Comparison of ENCODE assay signal across 8 cellular contexts in the genomic region with DNA sequence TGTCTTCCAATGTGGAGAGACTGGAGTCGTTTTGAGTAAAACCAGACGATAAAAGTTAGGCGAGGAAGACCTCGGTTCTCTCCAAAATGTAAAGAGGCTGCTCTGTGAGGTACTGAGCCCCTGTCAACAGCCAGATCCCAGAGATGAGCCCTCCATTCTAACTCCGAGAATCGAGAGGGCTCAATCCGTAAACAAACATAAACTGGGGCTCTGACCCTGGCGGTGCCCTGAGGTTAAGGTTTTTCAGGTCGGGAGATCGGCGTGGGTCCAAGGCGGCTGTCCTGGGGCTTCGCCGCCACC. TPM values are rescaled to one million over a fixed set of nuclear protein-coding genes. Genes with fewer than 3 reads are reported as not detected.
DNase-seq lines count a peak whose midpoint lies in the region; ATAC-seq, FAIRE-seq and TF ChIP-seq lines count a peak whose summit lies in the region.

No MANE protein-coding gene starts in this region.

- H4K20me1 ChIP-seq in astrocyte (ENCODE audit: insufficient read depth, low read length), result peaks cover 5% of the 10 kb centered on the region

- H3K27me3 Mint-ChIP-seq in astrocyte (ENCODE audit: low read depth, unreplicated experiment), result no peaks in the 10 kb centered on the region

- CTCF ChIA-PET in BJ (lab: Yijun Ruan, JAX) (interaction anchor here (0.8 kb wide), 1 partner anchor 26 kb away, joined by 3 read pairs; no protein-coding TSS in a partner anchor), HEK293T (lab: Yijun Ruan, JAX) (no interaction called here)

- H3K27ac ChIP-seq in astrocyte (ENCODE audit: low read depth, low read length), result peak overlapping the region; percentile 74
- peak overlapping the region; percentile 80 to 85 for H3K27ac ChIP-seq in lung (ENCODE audit: low read depth in 1 of 2, low read length in 1 of 2)
- H3K27ac ChIP-seq in aorta (ENCODE audit: low read depth in 1 of 2, low read length in 2 of 2), result peak overlapping the region in 1 of 2 donors; percentile 39

- H3K4me2 ChIP-seq in astrocyte (ENCODE audit: low read length), result peak overlapping the region; percentile 94

- DNase-seq in BJ (ENCODE audit: low read depth) (no peak), HEK293T (ENCODE audit: extremely low spot score) (peak; percentile 9), astrocyte (ENCODE audit: low read depth) (no peak), lung (ENCODE audit: low spot score) (no peak), aorta (no peak), ACHN (no peak)
- DNase-seq in activated CD4-positive, alpha-beta T cell treated with anti-CD3 and anti-CD28 coated beads for 4 hours, result no peak

- peak overlapping the region; percentile 99 for H2AFZ ChIP-seq in astrocyte (ENCODE audit: low read depth, low read length)

- H3K4me3 Mint-ChIP-seq in astrocyte (ENCODE audit: unreplicated experiment), result peak overlapping the region; percentile 95

- H3K4me3 ChIP-seq in BJ (ENCODE audit: low read depth, low read length) (peak overlapping the region; percentile 81), astrocyte (ENCODE audit: insufficient read depth, low read depth, low read length) (peak overlapping the region; percentile 97), lung (peak overlapping the region; percentile 67), aorta (ENCODE audit: low read length in 2 of 2) (peak overlapping the region; percentile 7 to 86)

- peak overlapping the region; percentile 84 for H3K27ac Mint-ChIP-seq in astrocyte (ENCODE audit: unreplicated experiment)

- peak overlapping the region; percentile 91 for H3K9ac ChIP-seq in astrocyte (ENCODE audit: low read length)

- intact Hi-C loops in aorta (cut with DNase I), result loop anchor here in 1 of 2 donors (10.0 kb wide), 1 partner anchor 218 kb away; the partner anchor contains the start of gene EIF4A2

- H3K9me3 Mint-ChIP-seq in astrocyte (ENCODE audit: unreplicated experiment), result no peaks in the 10 kb centered on the region

- H3K4me1 Mint-ChIP-seq in astrocyte (ENCODE audit: low read depth, unreplicated experiment), result peaks cover 10% of the 10 kb centered on the region

- no peak for FAIRE-seq in astrocyte (lab: Jason Lieb, UNC)

- H3K27me3 ChIP-seq in BJ (ENCODE audit: control insufficient read depth, insufficient read depth, low read length) (no peaks in the 10 kb centered on the region), astrocyte (ENCODE audit: insufficient read depth, low read length) (no peaks in the 10 kb centered on the region), lung (ENCODE audit: control insufficient read depth, insufficient read depth) (no peaks in the 10 kb centered on the region), aorta (ENCODE audit: control insufficient read depth in 1 of 2, insufficient read depth in 2 of 2, low read length in 1 of 2) (no peaks in the 10 kb centered on the region)

- ATAC-seq in lung (ENCODE audit: insufficient read depth, low FRiP score) (no peak), aorta (ENCODE audit: low FRiP score) (no peak), GM18520 (IDR thresholded peaks at IDR 0.05; ENCODE audit: unreplicated experiment) (no peak)

- no peaks in the 10 kb centered on the region for H3K36me3 Mint-ChIP-seq in astrocyte (ENCODE audit: low read depth, unreplicated experiment)

- in situ Hi-C loops in ACHN (cut with HindIII; ENCODE audit: low pct_ligation_motif_present, low pct_unique_long_range_greater_than_20kb, low sequenced_read_pairs), result no loop called here

- peaks cover 47% of the 10 kb centered on the region for H3K79me2 ChIP-seq in astrocyte (ENCODE audit: insufficient read depth, low read length)

- POLR2A ChIA-PET in BJ (lab: Charles Lee), result no interaction called here
- POLR2A ChIA-PET in HEK293T (lab: Yijun Ruan, JAX), result interaction anchor here (1.0 kb wide), 2 partner anchors 25 to 47 kb away, joined by 3 read pairs; no protein-coding TSS in a partner anchor

- no peaks in the 10 kb centered on the region for H3K36me3 ChIP-seq in BJ (ENCODE audit: control insufficient read depth, insufficient read depth, low read length)
- H3K36me3 ChIP-seq in astrocyte (ENCODE audit: insufficient read depth, low read length), result peaks cover 4% of the 10 kb centered on the region
- H3K36me3 ChIP-seq in lung (ENCODE audit: control insufficient read depth in 2 of 2, insufficient read depth in 2 of 2, low read length in 2 of 2), result peaks cover 0 to 8% of the 10 kb centered on the region in 2 donors
- no peaks in the 10 kb centered on the region for H3K36me3 ChIP-seq in aorta (ENCODE audit: control insufficient read depth in 1 of 2, insufficient read depth in 2 of 2, low read length in 1 of 2)

- TF ChIP-seq CTCF in BJ (IDR thresholded peaks at IDR 0.05; ENCODE audit: insufficient read depth, low read depth, low read length), result no peak
- no peak for TF ChIP-seq CTCF in astrocyte (IDR thresholded peaks at IDR 0.05; ENCODE audit: insufficient read depth, low read depth, low read length)
- TF ChIP-seq CTCF in lung (IDR thresholded peaks at IDR 0.05; ENCODE audit: control extremely low read depth, extremely low read depth), result no peak

- H3K4me1 ChIP-seq in astrocyte (ENCODE audit: insufficient read depth, low read length) (peaks cover 23% of the 10 kb centered on the region), lung (ENCODE audit: control insufficient read depth in 2 of 2, insufficient read depth in 2 of 2, low read length in 2 of 2) (peaks cover 8 to 29% of the 10 kb centered on the region in 2 donors), aorta (ENCODE audit: control insufficient read depth in 1 of 2, insufficient read depth in 2 of 2, low read length in 2 of 2) (peaks cover 3% of the 10 kb centered on the region in 2 donors)

- 0 to 1% methylated on average over 14 of the region's 14 CpGs for WGBS in lung, 2 donors
- WGBS in aorta, 2 donors, result 0% methylated on average over 14 of the region's 14 CpGs

- H3K9me3 ChIP-seq in astrocyte (ENCODE audit: insufficient read depth, low read depth, low read length) (no peaks in the 10 kb centered on the region), lung (ENCODE audit: control insufficient read depth in 2 of 2, insufficient read depth in 1 of 2, low read length in 1 of 2) (no peaks in the 10 kb centered on the region), aorta (ENCODE audit: control insufficient read depth, low read length) (no peaks in the 10 kb centered on the region)

TF ChIP-seq in HEK293T, 16 proteins besides CTCF, POLR2A, EP300 and RAD21:
- TF ChIP-seq HDGF (IDR thresholded peaks at IDR 0.05; ENCODE audit: borderline replicate concordance), result no peak
- TF ChIP-seq CTBP1 (IDR thresholded peaks at IDR 0.05; ENCODE audit: borderline replicate concordance), result no peak

RNA-seq across cellular contexts. Expression of gene TBCCD1, which starts 0.4 kb away (rescaled TPM):
- polyA plus RNA-seq in BJ (2011; rRNA removed), result 8.3 and 13.2 TPM in 2 replicates
- polyA minus RNA-seq in BJ (2011; rRNA and poly(A)+ RNA removed), result 7.7 and 7.8 TPM in 2 replicates
- total RNA-seq in astrocyte, result 8.7 and 10.2 TPM in 2 replicates
- 10 to 100 TPM in 1 of 2 donors, 1 to 10 TPM in 1; 9.4 to 17.3 TPM for total RNA-seq in lung
- polyA plus RNA-seq in lung, result 1 to 10 TPM; 3.2 to 5.5 TPM
- total RNA-seq in aorta, result 10 to 100 TPM; 11.5 to 13.3 TPM
- 1 to 10 TPM; 5.1 to 5.3 TPM for polyA plus RNA-seq in aorta

RNA-seq across cellular contexts. Expression of gene DNAJB11, which starts 3.8 kb away (rescaled TPM):
- polyA plus RNA-seq in BJ (2011; rRNA removed) (26.2 and 47.7 TPM in 2 replicates), lung (100 to 1,000 TPM in 1 of 2 donors, 10 to 100 TPM in 1; 48.3 to 109 TPM), aorta (10 to 100 TPM; 36.7 to 40.2 TPM)
- polyA minus RNA-seq in BJ (2011; rRNA and poly(A)+ RNA removed), result 9.1 and 9.3 TPM in 2 replicates
- total RNA-seq in astrocyte (83.0 and 84.3 TPM in 2 replicates), lung (10 to 100 TPM; 46.1 to 57.6 TPM), aorta (10 to 100 TPM; 35.0 to 47.0 TPM)

RNA-seq across cellular contexts. Expression of gene CRYGS, which starts 22.5 kb away (rescaled TPM):
- 1.9 and 2.0 TPM in 2 replicates for polyA plus RNA-seq in BJ (2011; rRNA removed)
- polyA minus RNA-seq in BJ (2011; rRNA and poly(A)+ RNA removed), result 0.76 and 1.4 TPM in 2 replicates
- total RNA-seq in astrocyte, result 1.3 and 2.1 TPM in 2 replicates
- total RNA-seq in lung, result 1 to 10 TPM; 2.5 to 3.2 TPM
- 1 to 10 TPM; 1.2 to 5.8 TPM for polyA plus RNA-seq in lung
- 1 to 10 TPM; 3.0 to 7.5 TPM for total RNA-seq in aorta
- polyA plus RNA-seq in aorta, result 10 to 100 TPM in 1 of 2 donors, 1 to 10 TPM in 1; 2.5 to 24.8 TPM

RNA-seq across cellular contexts. Expression of gene AHSG, which starts 46.1 kb away (rescaled TPM):
- polyA plus RNA-seq in BJ (2011; rRNA removed) (not detected in 2 replicates), lung (under 1 TPM in 1 of 2 donors, not detected in 1; 0.03 TPM), aorta (under 1 TPM in 1 of 2 donors, not detected in 1; 0.13 TPM)
- not detected in 2 replicates for polyA minus RNA-seq in BJ (2011; rRNA and poly(A)+ RNA removed)
- total RNA-seq in astrocyte (not detected in 2 replicates), lung (under 1 TPM; 0.20 to 0.92 TPM), aorta (not detected)

Comparison
In these comparisons a context has a peak if more than half of its experiments do, and no peak if none do; other contexts are left out.
1. H3K4me3 ChIP-seq: peak in every context shown above with its lines; median percentile 97 in astrocyte; 81 in BJ; 67 in lung; 46 in aorta.